ENCODE assay signal across 1 cellular context in the genomic region with DNA sequence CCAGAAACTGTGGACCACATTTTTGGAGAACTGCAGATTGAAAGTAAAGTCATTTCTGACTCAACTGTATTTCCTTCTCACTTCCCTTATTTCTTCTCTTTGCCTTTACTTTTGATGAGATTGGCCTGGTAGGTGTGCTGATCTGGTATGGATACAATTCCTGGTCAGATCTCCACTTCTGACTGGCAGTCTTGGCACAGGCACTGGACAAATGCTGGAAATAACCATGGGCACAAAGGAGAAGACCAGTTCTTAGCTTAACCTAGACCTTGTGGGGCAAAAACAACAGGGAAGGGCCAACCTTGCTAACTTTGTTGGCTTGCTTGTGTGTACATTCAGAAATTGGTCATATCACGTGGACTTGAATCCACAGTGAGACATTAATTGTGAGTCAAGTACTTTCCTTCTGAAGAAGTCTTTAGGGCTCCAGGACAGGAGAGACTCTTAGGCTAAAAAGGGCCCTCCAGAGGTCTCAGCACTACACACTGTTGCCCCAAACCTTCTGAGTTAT.
TF ChIP-seq lines count a peak whose summit lies in the region.

No MANE protein-coding gene starts in this region.

TF ChIP-seq in WTC11, 78 proteins besides CTCF, POLR2A, EP300 and RAD21 (continued from another document):
- TF ChIP-seq, protein P1, sequence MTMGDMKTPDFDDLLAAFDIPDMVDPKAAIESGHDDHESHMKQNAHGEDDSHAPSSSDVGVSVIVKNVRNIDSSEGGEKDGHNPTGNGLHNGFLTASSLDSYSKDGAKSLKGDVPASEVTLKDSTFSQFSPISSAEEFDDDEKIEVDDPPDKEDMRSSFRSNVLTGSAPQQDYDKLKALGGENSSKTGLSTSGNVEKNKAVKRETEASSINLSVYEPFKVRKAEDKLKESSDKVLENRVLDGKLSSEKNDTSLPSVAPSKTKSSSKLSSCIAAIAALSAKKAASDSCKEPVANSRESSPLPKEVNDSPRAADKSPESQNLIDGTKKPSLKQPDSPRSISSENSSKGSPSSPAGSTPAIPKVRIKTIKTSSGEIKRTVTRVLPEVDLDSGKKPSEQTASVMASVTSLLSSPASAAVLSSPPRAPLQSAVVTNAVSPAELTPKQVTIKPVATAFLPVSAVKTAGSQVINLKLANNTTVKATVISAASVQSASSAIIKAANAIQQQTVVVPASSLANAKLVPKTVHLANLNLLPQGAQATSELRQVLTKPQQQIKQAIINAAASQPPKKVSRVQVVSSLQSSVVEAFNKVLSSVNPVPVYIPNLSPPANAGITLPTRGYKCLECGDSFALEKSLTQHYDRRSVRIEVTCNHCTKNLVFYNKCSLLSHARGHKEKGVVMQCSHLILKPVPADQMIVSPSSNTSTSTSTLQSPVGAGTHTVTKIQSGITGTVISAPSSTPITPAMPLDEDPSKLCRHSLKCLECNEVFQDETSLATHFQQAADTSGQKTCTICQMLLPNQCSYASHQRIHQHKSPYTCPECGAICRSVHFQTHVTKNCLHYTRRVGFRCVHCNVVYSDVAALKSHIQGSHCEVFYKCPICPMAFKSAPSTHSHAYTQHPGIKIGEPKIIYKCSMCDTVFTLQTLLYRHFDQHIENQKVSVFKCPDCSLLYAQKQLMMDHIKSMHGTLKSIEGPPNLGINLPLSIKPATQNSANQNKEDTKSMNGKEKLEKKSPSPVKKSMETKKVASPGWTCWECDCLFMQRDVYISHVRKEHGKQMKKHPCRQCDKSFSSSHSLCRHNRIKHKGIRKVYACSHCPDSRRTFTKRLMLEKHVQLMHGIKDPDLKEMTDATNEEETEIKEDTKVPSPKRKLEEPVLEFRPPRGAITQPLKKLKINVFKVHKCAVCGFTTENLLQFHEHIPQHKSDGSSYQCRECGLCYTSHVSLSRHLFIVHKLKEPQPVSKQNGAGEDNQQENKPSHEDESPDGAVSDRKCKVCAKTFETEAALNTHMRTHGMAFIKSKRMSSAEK (CRISPR knock-in tag; IDR thresholded peaks at IDR 0.05; ENCODE audit: borderline replicate concordance), result no peak
- no peak for TF ChIP-seq CBFB (CRISPR knock-in tag; IDR thresholded peaks at IDR 0.05; ENCODE audit: low read depth)
- TF ChIP-seq, protein P2, sequence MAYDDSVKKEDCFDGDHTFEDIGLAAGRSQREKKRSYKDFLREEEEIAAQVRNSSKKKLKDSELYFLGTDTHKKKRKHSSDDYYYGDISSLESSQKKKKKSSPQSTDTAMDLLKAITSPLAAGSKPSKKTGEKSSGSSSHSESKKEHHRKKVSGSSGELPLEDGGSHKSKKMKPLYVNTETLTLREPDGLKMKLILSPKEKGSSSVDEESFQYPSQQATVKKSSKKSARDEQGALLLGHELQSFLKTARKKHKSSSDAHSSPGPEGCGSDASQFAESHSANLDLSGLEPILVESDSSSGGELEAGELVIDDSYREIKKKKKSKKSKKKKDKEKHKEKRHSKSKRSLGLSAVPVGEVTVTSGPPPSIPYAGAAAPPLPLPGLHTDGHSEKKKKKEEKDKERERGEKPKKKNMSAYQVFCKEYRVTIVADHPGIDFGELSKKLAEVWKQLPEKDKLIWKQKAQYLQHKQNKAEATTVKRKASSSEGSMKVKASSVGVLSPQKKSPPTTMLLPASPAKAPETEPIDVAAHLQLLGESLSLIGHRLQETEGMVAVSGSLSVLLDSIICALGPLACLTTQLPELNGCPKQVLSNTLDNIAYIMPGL (CRISPR knock-in tag; IDR thresholded peaks at IDR 0.05), result no peak
